ENCODE assay signal across 1 cellular context in the genomic region with DNA sequence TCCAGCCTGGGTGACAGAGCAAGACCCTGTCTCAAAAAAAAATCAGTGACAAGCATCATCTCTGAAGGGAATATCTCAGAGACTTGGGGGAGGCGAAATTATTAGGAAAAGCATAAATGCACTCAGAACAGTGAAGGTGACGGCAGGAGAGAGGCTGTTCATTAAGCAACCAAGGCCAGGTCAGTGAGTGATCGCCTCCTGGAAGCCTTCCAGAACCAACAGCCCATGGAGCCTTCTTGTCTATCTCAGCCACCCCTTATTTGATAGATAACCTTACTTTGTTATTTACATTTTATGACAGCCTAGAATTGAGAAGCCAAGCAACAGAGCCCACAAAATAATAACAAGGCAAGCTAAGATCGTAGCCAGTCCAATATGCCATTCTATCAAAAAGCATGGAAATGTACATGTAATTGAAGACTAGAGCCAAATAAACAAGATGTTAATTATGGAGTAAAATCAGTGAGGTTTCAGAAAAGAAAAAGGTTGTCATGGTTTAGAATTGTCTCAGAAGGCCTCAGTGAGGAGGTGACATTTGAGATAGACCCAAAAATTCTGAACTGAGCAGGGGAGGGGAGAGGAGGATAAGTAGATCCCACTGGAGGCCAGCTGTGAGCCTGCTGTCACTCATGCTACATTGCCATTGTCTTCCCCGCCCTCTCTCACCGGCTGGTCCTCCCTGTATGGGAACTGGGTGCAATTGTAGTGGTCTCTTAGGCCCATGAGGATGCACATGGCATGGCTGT.
TF ChIP-seq lines count a peak whose summit lies in the region.

No MANE protein-coding gene starts in this region.

TF ChIP-seq in HepG2, 621 proteins besides CTCF, POLR2A, EP300 and RAD21:
- TF ChIP-seq ZNF253 (CRISPR knock-in tag; IDR thresholded peaks at IDR 0.05; ENCODE audit: borderline replicate concordance) (no peak), ZNF577 (CRISPR knock-in tag; IDR thresholded peaks at IDR 0.05; ENCODE audit: borderline replicate concordance, low read depth) (no peak), SSRP1 (CRISPR knock-in tag; IDR thresholded peaks at IDR 0.05) (no peak), SRY (CRISPR knock-in tag; IDR thresholded peaks at IDR 0.05) (no peak), ZNF790 (CRISPR knock-in tag; IDR thresholded peaks at IDR 0.05; ENCODE audit: borderline replicate concordance) (no peak), NCOA2 (CRISPR knock-in tag; IDR thresholded peaks at IDR 0.05) (no peak), ZNF678 (CRISPR knock-in tag; IDR thresholded peaks at IDR 0.05) (no peak), ZNF468 (CRISPR knock-in tag; IDR thresholded peaks at IDR 0.05) (no peak)
- TF ChIP-seq, protein P1, sequence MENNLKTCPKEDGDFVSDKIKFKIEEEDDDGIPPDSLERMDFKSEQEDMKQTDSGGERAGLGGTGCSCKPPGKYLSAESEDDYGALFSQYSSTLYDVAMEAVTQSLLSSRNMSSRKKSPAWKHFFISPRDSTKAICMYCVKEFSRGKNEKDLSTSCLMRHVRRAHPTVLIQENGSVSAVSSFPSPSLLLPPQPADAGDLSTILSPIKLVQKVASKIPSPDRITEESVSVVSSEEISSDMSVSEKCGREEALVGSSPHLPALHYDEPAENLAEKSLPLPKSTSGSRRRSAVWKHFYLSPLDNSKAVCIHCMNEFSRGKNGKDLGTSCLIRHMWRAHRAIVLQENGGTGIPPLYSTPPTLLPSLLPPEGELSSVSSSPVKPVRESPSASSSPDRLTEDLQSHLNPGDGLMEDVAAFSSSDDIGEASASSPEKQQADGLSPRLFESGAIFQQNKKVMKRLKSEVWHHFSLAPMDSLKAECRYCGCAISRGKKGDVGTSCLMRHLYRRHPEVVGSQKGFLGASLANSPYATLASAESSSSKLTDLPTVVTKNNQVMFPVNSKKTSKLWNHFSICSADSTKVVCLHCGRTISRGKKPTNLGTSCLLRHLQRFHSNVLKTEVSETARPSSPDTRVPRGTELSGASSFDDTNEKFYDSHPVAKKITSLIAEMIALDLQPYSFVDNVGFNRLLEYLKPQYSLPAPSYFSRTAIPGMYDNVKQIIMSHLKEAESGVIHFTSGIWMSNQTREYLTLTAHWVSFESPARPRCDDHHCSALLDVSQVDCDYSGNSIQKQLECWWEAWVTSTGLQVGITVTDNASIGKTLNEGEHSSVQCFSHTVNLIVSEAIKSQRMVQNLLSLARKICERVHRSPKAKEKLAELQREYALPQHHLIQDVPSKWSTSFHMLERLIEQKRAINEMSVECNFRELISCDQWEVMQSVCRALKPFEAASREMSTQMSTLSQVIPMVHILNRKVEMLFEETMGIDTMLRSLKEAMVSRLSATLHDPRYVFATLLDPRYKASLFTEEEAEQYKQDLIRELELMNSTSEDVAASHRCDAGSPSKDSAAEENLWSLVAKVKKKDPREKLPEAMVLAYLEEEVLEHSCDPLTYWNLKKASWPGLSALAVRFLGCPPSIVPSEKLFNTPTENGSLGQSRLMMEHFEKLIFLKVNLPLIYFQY (CRISPR knock-in tag; IDR thresholded peaks at IDR 0.05; ENCODE audit: borderline replicate concordance), result no peak
- TF ChIP-seq, protein P2, sequence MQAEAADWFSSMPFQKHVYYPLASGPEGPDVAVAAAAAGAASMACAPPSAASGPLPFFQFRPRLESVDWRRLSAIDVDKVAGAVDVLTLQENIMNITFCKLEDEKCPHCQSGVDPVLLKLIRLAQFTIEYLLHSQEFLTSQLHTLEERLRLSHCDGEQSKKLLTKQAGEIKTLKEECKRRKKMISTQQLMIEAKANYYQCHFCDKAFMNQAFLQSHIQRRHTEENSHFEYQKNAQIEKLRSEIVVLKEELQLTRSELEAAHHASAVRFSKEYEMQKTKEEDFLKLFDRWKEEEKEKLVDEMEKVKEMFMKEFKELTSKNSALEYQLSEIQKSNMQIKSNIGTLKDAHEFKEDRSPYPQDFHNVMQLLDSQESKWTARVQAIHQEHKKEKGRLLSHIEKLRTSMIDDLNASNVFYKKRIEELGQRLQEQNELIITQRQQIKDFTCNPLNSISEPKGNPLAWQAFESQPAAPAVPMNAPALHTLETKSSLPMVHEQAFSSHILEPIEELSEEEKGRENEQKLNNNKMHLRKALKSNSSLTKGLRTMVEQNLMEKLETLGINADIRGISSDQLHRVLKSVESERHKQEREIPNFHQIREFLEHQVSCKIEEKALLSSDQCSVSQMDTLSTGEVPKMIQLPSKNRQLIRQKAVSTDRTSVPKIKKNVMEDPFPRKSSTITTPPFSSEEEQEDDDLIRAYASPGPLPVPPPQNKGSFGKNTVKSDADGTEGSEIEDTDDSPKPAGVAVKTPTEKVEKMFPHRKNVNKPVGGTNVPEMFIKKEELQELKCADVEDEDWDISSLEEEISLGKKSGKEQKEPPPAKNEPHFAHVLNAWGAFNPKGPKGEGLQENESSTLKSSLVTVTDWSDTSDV (CRISPR knock-in tag; IDR thresholded peaks at IDR 0.05), result no peak
- TF ChIP-seq, protein P3, sequence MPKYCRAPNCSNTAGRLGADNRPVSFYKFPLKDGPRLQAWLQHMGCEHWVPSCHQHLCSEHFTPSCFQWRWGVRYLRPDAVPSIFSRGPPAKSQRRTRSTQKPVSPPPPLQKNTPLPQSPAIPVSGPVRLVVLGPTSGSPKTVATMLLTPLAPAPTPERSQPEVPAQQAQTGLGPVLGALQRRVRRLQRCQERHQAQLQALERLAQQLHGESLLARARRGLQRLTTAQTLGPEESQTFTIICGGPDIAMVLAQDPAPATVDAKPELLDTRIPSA (CRISPR knock-in tag; IDR thresholded peaks at IDR 0.05; ENCODE audit: borderline replicate concordance), result no peak
- TF ChIP-seq, protein P4, sequence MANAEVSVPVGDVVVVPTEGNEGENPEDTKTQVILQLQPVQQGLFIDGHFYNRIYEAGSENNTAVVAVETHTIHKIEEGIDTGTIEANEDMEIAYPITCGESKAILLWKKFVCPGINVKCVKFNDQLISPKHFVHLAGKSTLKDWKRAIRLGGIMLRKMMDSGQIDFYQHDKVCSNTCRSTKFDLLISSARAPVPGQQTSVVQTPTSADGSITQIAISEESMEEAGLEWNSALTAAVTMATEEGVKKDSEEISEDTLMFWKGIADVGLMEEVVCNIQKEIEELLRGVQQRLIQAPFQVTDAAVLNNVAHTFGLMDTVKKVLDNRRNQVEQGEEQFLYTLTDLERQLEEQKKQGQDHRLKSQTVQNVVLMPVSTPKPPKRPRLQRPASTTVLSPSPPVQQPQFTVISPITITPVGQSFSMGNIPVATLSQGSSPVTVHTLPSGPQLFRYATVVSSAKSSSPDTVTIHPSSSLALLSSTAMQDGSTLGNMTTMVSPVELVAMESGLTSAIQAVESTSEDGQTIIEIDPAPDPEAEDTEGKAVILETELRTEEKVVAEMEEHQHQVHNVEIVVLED (CRISPR knock-in tag; IDR thresholded peaks at IDR 0.05; ENCODE audit: borderline replicate concordance), result no peak
